Comparison of ENCODE assay signal across 16 cellular contexts in genomic region chr9:135508211-135508820, GRCh38. TPM values are rescaled to one million over a fixed set of nuclear protein-coding genes. Genes with fewer than 3 reads are reported as not detected.
"Had no signal": no experiment of that assay in that cellular context is flagged by ENCODE, and none has a peak within 500 bp of the region (broad histone marks: within the 10 kb centered on the region; RNA-seq: fewer than 3 reads in every experiment).

No MANE protein-coding gene starts in this region.

- DNase-seq: activated B cell treated with CpG ODN at 0.5 μM for 24 hours; activated gamma-delta T cell; central memory CD4-positive, alpha-beta T cell; erythroblast; midbrain; stimulated activated CD4-positive, alpha-beta T cell treated with anti-CD3 and anti-CD28 coated beads, Interleukin-2, amount 100 ng/mL, for 48 hours; stomach had no signal

- H3K4me3 Mint-ChIP-seq: activated B cell treated with CpG ODN at 0.5 μM for 24 hours; dendritic cell treated with granulocyte-macrophage colony-stimulating factor and Interleukin-4, amounts not matched to agents 40 ng/mL and 50 ng/mL, for 4 days; T-helper 1 cell treated with Interleukin-12 subunit alpha and Interleukin-12 subunit beta and Interleukin-4 antibody, amounts not matched to agents 30 μg/mL and 1 μg/mL, for 36 hours had no signal

- H3K27me3 Mint-ChIP-seq: activated B cell treated with CpG ODN at 0.5 μM for 24 hours had no signal

- H3K27ac ChIP-seq: hepatocyte, neutrophil, prostate gland, right lobe of liver, stomach, vagina had no signal

- H3K4me1 ChIP-seq: prostate gland, right lobe of liver, vagina had no signal

- H3K27me3 ChIP-seq: hepatocyte, right lobe of liver, stomach, vagina had no signal

- H3K4me3 ChIP-seq: hepatocyte, prostate gland, right lobe of liver, stomach, vagina had no signal

- H3K27ac Mint-ChIP-seq: activated B cell treated with CpG ODN at 0.5 μM for 24 hours; dendritic cell treated with granulocyte-macrophage colony-stimulating factor and Interleukin-4, amounts not matched to agents 40 ng/mL and 50 ng/mL, for 4 days; T-helper 1 cell treated with Interleukin-12 subunit alpha and Interleukin-12 subunit beta and Interleukin-4 antibody, amounts not matched to agents 30 μg/mL and 1 μg/mL, for 36 hours had no signal

- H3K9me3 ChIP-seq: neutrophil, prostate gland, right lobe of liver, vagina had no signal

- ATAC-seq: right lobe of liver had no signal

RNA-seq across cellular contexts. Expression of gene LCN1, which starts 12.9 kb away (rescaled TPM):
- total RNA-seq: activated B cell treated with CpG ODN at 0.5 μM for 24 hours, hepatocyte, kidney epithelial cell, lower leg skin, prostate gland, right lobe of liver, stomach, vagina had no signal
- polyA plus RNA-seq: hepatocyte, stomach had no signal

RNA-seq across cellular contexts. Expression of gene OBP2A, which starts 37.6 kb away (rescaled TPM):
- total RNA-seq: activated B cell treated with CpG ODN at 0.5 μM for 24 hours, hepatocyte, kidney epithelial cell, right lobe of liver, stomach, vagina had no signal
- polyA plus RNA-seq: hepatocyte, stomach had no signal

RNA-seq across cellular contexts. Expression of gene PAEP, which starts 53.2 kb away (rescaled TPM):
- total RNA-seq: activated B cell treated with CpG ODN at 0.5 μM for 24 hours, hepatocyte, kidney epithelial cell, right lobe of liver, stomach, vagina had no signal
- polyA plus RNA-seq: hepatocyte, stomach had no signal
